8 cellular contexts compared by ENCODE assay signal in the genomic region with DNA sequence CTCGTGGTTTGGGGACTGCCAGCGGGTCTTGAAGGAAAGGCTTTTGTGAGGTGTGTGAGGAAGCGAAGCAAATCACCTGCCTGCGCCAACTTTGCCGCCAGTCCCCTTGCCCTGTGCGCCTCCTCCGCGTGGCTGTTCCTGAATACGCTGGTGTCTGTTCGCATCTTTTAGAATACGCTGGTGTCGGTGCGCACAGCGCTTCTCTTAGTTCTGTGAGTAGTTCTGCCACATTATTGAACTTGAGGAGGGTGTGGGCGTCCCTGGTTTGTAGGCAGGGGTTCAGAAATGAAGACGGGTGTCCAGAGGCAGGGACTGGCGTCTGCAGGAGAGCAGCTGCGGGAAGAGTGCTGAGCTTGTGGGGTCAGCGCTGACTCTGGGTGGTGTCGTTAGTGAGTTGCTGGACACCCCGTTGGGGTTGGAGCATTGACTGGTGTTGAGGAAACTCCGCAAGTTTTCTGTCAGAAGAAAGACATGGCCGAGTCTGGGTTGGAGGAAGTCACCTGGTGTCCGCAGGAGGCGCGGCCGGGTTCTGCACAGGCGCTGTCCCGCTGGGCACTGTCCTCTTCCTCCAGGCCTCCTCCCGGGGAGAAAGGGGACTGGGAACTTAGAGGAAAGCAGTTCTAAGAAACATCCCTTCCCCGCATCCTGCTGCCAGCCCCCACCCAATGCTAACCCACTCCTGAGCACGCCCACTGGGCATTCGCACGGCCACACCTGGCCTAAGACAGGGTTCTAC. TPM values are rescaled to one million over a fixed set of nuclear protein-coding genes. Genes with fewer than 3 reads are reported as not detected.
DNase-seq lines count a peak whose midpoint lies in the region; ATAC-seq and TF ChIP-seq lines count a peak whose summit lies in the region.

No MANE protein-coding gene starts in this region.

- no peaks in the 10 kb centered on the region for H3K36me3 ChIP-seq in hepatocyte (replicated peaks; ENCODE audit: insufficient read depth, low read depth)

- H3K9me3 Mint-ChIP-seq in HFFc6, result peaks cover 42% of the 10 kb centered on the region

- peak; percentile 2 for ATAC-seq in sciatic nerve

- peaks cover 5% of the 10 kb centered on the region for H3K4me1 ChIP-seq in hepatocyte (ENCODE audit: insufficient read depth)

- intact Hi-C loops in sciatic nerve (cut with DNase I), result no loop called here

- no peaks in the 10 kb centered on the region for H3K27me3 ChIP-seq in hepatocyte

- no peak for TF ChIP-seq CTCF in HFFc6 (IDR thresholded peaks at IDR 0.05)
- no peak for TF ChIP-seq CTCF in hepatocyte (IDR thresholded peaks at IDR 0.05; ENCODE audit: poor library complexity)

- H3K4me2 ChIP-seq in hepatocyte, result peak overlapping the region; percentile 90

- peak overlapping the region; percentile 99 for H3K27ac Mint-ChIP-seq in HFFc6

- peak overlapping the region; percentile 99 for H2AFZ ChIP-seq in hepatocyte

- peak overlapping the region; percentile 98 for H3K27ac ChIP-seq in hepatocyte

- peak; percentile 36 for DNase-seq in GM03348 (ENCODE audit: low spot score)
- DNase-seq in HFFc6, result no peak
- peak; percentile 22 for DNase-seq in NCI-H774 (lab: John Stamatoyannopoulos, UW)
- peak; percentile 68 for DNase-seq in astrocyte of the hippocampus (ENCODE audit: low read depth, low spot score)
- peak; percentile 79 for DNase-seq in hepatocyte (ENCODE audit: low spot score)
- DNase-seq in sciatic nerve (ENCODE audit: low spot score), result no peak
- DNase-seq in NCI-H1105 treated with DMSO at 0.1 percent for 48 hours (lab: John Stamatoyannopoulos, UW), result no peak
- no peak for DNase-seq in HuH-7 (ENCODE audit: low spot score)

- peak overlapping the region; percentile 99 for H3K4me3 Mint-ChIP-seq in HFFc6

- H3K9me3 ChIP-seq in hepatocyte (ENCODE audit: low read depth), result no peaks in the 10 kb centered on the region

- H3K79me2 ChIP-seq in hepatocyte, result peaks cover 19% of the 10 kb centered on the region

- H4K20me1 ChIP-seq in hepatocyte (ENCODE audit: insufficient read depth, poor library complexity, severe bottlenecking), result no peaks in the 10 kb centered on the region

- H3K36me3 Mint-ChIP-seq in HFFc6 (ENCODE audit: low read depth), result peaks cover 24% of the 10 kb centered on the region

- H3K4me3 ChIP-seq in hepatocyte, result peak overlapping the region; percentile 95

- H3K9me2 ChIP-seq in hepatocyte (replicated peaks; ENCODE audit: insufficient read depth), result no peaks in the 10 kb centered on the region

- peaks cover 11% of the 10 kb centered on the region; the same call in 1 of the 2 replicates for H3K4me1 Mint-ChIP-seq in HFFc6 (ENCODE audit: low read depth)

- 3% methylated on average over 34 of the region's 34 CpGs for WGBS in hepatocyte (ENCODE audit: low lambda C conversion rate, missing lambda C conversion rate)

- no peaks in the 10 kb centered on the region; the same call in 1 of the 2 replicates for H3K27me3 Mint-ChIP-seq in HFFc6 (ENCODE audit: insufficient read depth)

RNA-seq across cellular contexts. Expression of a gene that starts 1.0 kb away (rescaled TPM):
- total RNA-seq in HFFc6 (2021; fragmentation: NEBNext Ultra II Directional; extraction: Animal tissue kit (Norgen Biotek cat#: 25700)), result 1 to 10 TPM in 2 of 6 experiments, under 1 TPM in 4; 0.53 to 2.1 (median 0.66) TPM
- total RNA-seq in hepatocyte (4.2 and 4.7 TPM in 2 replicates), sciatic nerve (11.7 TPM)
- polyA plus RNA-seq in hepatocyte, result 2.3 and 2.5 TPM in 2 replicates

Comparison
In these comparisons a context has a peak if more than half of its experiments do, and no peak if none do; other contexts are left out.
1. DNase-seq: peak in GM03348 (single experiment), NCI-H774 (single experiment), astrocyte of the hippocampus (single experiment) and hepatocyte (single experiment); none in HFFc6 (single experiment), sciatic nerve (single experiment), NCI-H1105 treated with DMSO at 0.1 percent for 48 hours (single experiment) and HuH-7 (single experiment).